17 cellular contexts compared by ENCODE assay signal in the genomic region with DNA sequence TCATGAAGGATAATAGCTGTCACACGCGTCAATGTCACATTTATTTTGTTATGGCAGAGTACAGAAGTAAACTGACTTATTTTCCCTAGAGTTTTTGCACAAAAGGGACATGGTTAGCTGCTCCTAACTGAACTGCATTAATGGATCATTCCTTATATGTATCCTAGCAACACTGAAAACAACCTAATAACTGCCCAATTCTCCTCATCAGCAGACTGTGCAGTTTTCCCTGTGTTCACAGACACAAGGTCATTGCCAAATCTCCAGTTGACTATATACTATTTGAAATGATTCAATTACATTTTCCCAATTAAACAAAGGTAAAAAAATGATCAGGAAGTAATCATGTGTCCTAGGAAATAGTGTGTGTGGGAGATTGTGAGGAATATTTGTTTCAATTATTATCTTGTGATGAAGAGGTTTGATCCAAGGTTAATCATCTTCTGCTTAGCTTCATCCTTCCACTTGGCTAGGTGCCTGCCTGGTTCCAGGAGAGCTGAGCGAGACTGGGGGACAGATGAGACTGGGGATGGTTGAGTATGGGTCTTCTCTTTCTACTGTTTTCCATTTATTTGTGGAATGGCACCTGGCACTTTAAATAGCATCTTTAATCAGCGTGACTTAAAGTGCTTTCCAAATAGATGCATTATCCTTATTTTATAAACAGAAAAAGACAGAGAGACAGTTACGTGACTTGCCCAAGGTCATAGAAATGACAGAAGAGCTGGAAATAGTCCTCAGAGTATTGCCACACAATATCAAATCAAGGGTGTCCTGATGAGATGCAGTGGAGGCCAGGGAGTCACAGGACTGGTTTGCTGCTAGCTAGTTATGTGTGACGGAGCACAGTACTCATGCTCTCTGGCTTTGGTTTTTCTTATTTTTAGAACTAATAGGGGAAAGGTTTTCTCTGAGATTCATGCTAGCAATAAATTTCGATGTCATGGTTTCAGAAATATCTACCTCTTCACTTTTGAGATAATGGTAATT.
DNase-seq lines count a peak whose midpoint lies in the region; ATAC-seq and TF ChIP-seq lines count a peak whose summit lies in the region.
"Had no signal": no experiment of that assay in that cellular context is flagged by ENCODE, and none has a peak within 500 bp of the region (broad histone marks: within the 10 kb centered on the region; RNA-seq: fewer than 3 reads in every experiment).

No MANE protein-coding gene starts in this region.

- H3K27me3 Mint-ChIP-seq in endothelial cell (ENCODE audit: unreplicated experiment), result no peaks in the 10 kb centered on the region

- peak; percentile 30 for DNase-seq in NCI-H1092 treated with DMSO at 0.1 percent for 48 hours (lab: John Stamatoyannopoulos, UW)
- no peak for DNase-seq in NCI-H1092 (lab: John Stamatoyannopoulos, UW)
- peak; percentile 24 for DNase-seq in NCI-H146 treated with DMSO at 0.1 percent for 48 hours (lab: John Stamatoyannopoulos, UW; ENCODE audit: unreplicated experiment)
- peak in 5 of 7 donors; percentile 25 to 69 (median 52) for DNase-seq in adrenal gland
- DNase-seq in right cardiac atrium, result peak in 1 of 3 donors; percentile 39
- no peak for DNase-seq in NCI-H1694 treated with DMSO at 0.1 percent for 48 hours (lab: John Stamatoyannopoulos, UW)
- no peak for DNase-seq in endothelial cell (ENCODE audit: low spot score)
- DNase-seq: 8988T, DMS 273 treated with DMSO at 0.1 percent for 48 hours, NCI-H187 treated with DMSO at 0.1 percent for 48 hours, NCI-H510A, PC-9, SK-N-SH, T-helper 1 cell had no signal

- no peaks in the 10 kb centered on the region for H3K36me3 Mint-ChIP-seq in endothelial cell (ENCODE audit: low read depth, unreplicated experiment)

- no peak overlapping the region for H3K4me3 ChIP-seq in adrenal gland
- no peak overlapping the region for H3K4me3 ChIP-seq in right cardiac atrium (ENCODE audit: low read length)
- H3K4me3 ChIP-seq: BLaER1 treated with 17β-estradiol and CSF1 and Interleukin-3, amounts not matched to agents 10 nM and 100 nM; PC-9 had no signal

- no peak for TF ChIP-seq CTCF in adrenal gland (IDR thresholded peaks at IDR 0.05)
- TF ChIP-seq CTCF in endothelial cell (IDR thresholded peaks at IDR 0.05; ENCODE audit: unreplicated experiment), result no peak

- H3K4me1 ChIP-seq in adrenal gland (replicated peaks in 1 of 2) (peaks cover 0 to 8% of the 10 kb centered on the region in 2 donors), right cardiac atrium (ENCODE audit: control insufficient read depth, insufficient read depth, low read length) (no peaks in the 10 kb centered on the region)
- H3K4me1 ChIP-seq: BLaER1 treated with 17β-estradiol and CSF1 and Interleukin-3, amounts not matched to agents 10 nM and 100 nM had no signal

- ATAC-seq in right cardiac atrium (peak; percentile 79 to 93), GM21825 (IDR thresholded peaks at IDR 0.05; ENCODE audit: unreplicated experiment) (no peak)

- H3K9me3 ChIP-seq in adrenal gland (replicated peaks in 1 of 3) (no peaks in the 10 kb centered on the region), right cardiac atrium (ENCODE audit: control insufficient read depth, low read length) (no peaks in the 10 kb centered on the region)
- H3K9me3 ChIP-seq: BLaER1 treated with 17β-estradiol and CSF1 and Interleukin-3, amounts not matched to agents 10 nM and 100 nM; SK-N-SH had no signal

- WGBS in adrenal gland, 4 donors, result 48 to 52% (median 49%) methylated on average over 7 of the region's 7 CpGs
- 58% methylated on average over 7 of the region's 7 CpGs for WGBS in right cardiac atrium

- no peak overlapping the region for H3K4me3 Mint-ChIP-seq in endothelial cell (ENCODE audit: unreplicated experiment)

- no peak for TF ChIP-seq POLR2A in adrenal gland (IDR thresholded peaks at IDR 0.05)

- no peaks in the 10 kb centered on the region for H3K27me3 ChIP-seq in adrenal gland
- no peaks in the 10 kb centered on the region for H3K27me3 ChIP-seq in right cardiac atrium (ENCODE audit: control insufficient read depth, insufficient read depth)
- H3K27me3 ChIP-seq: BLaER1 treated with 17β-estradiol and CSF1 and Interleukin-3, amounts not matched to agents 10 nM and 100 nM had no signal

- no peak overlapping the region for H3K27ac ChIP-seq in adrenal gland
- no peak overlapping the region for H3K27ac ChIP-seq in right cardiac atrium (ENCODE audit: low read length)
- H3K27ac ChIP-seq: BLaER1 treated with 17β-estradiol and CSF1 and Interleukin-3, amounts not matched to agents 10 nM and 100 nM; HL-60; PC-9 had no signal

- no peaks in the 10 kb centered on the region for H3K4me1 Mint-ChIP-seq in endothelial cell (ENCODE audit: unreplicated experiment)

- H3K27ac Mint-ChIP-seq in endothelial cell (ENCODE audit: unreplicated experiment), result no peak overlapping the region

- intact Hi-C loops in adrenal gland (cut with DNase I) (loop anchor here in 1 of 2 donors (10.0 kb wide), 1 partner anchor 236 kb away; no protein-coding TSS in a partner anchor), right cardiac atrium (cut with DNase I) (loop anchor here in 1 of 4 donors (10.0 kb wide), 1 partner anchor 984 kb away; a partner anchor contains a TSS)

- H3K36me3 ChIP-seq in adrenal gland (replicated peaks in 1 of 2), result no peaks in the 10 kb centered on the region
- H3K36me3 ChIP-seq: BLaER1 treated with 17β-estradiol and CSF1 and Interleukin-3, amounts not matched to agents 10 nM and 100 nM had no signal

- H3K9me3 Mint-ChIP-seq in endothelial cell (ENCODE audit: unreplicated experiment), result no peaks in the 10 kb centered on the region

Comparison
In these comparisons a context has a peak if more than half of its experiments do, and no peak if none do; other contexts are left out.
1. DNase-seq: peak in NCI-H1092 treated with DMSO at 0.1 percent for 48 hours (single experiment), NCI-H146 treated with DMSO at 0.1 percent for 48 hours (single experiment) and adrenal gland (5 of 7); none in NCI-H1092 (single experiment), NCI-H1694 treated with DMSO at 0.1 percent for 48 hours (single experiment) and endothelial cell (single experiment).